ENCODE assay signal across 20 cellular contexts in the genomic region with DNA sequence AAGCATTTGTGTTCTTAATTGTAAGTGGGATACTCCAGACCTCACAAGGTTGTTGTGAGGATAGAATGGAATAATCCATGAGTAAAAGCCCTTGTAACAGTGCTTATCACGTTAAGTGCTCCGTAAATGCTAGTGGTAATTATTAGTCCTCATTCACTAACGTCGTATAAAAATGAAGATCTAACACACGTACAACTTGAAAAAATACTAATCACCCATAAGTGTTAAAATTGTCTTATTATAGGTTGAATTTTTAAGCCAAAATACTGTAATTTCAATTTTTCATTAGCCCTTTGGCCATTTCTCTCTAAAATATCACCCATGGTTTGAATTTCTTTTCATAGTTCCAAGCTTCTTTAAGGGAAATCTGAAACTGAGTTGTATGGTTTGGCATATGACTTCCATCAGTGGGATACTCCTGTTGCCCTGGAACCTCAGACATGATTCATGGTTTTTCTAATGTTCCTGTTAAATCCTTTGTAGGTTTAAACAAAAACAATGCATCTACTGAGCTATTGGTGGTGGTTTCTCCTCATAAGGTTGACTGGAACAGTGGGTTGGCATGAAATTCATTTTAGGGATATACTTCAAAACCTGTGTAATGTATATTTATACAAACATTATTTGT. TPM values are rescaled to one million over a fixed set of nuclear protein-coding genes. Genes with fewer than 3 reads are reported as not detected.
DNase-seq lines count a peak whose midpoint lies in the region; ATAC-seq, FAIRE-seq and TF ChIP-seq lines count a peak whose summit lies in the region.
"Had no signal": no experiment of that assay in that cellular context is flagged by ENCODE, and none has a peak within 500 bp of the region (broad histone marks: within the 10 kb centered on the region; RNA-seq: fewer than 3 reads in every experiment).

No MANE protein-coding gene starts in this region.

- H3K4me3 ChIP-seq in fibroblast of lung (replicated peaks in 1 of 4; ENCODE audit: control extremely low read depth in 1 of 4, insufficient read depth in 1 of 4, low read depth in 3 of 4, low read length in 4 of 4) (no peak overlapping the region), small intestine (ENCODE audit: low read depth in 1 of 2, low read length in 2 of 2) (no peak overlapping the region)
- H3K4me3 ChIP-seq: GM23338, SJSA1 had no signal

- H3K36me3 ChIP-seq in fibroblast of lung (ENCODE audit: control insufficient read depth, insufficient read depth, low read length) (no peaks in the 10 kb centered on the region), small intestine (ENCODE audit: control insufficient read depth in 2 of 2, insufficient read depth in 2 of 2, low read length in 2 of 2) (no peaks in the 10 kb centered on the region)
- H3K36me3 ChIP-seq: SJSA1 had no signal

- H3K4me2 ChIP-seq in fibroblast of lung (ENCODE audit: extremely low read depth, insufficient read depth, low read length) = no peak overlapping the region

- DNase-seq in NCI-H82 (lab: John Stamatoyannopoulos, UW) (peak; percentile 7), NCI-H82 treated with DMSO at 0.1 percent for 48 hours (lab: John Stamatoyannopoulos, UW; ENCODE audit: unreplicated experiment) (no peak), OCI-M1 (lab: John Stamatoyannopoulos, UW) (peak; percentile 6), fibroblast of lung (ENCODE audit: low read depth in 2 of 2) (peak; percentile 24 to 35), small intestine (no peak), CD1c-positive myeloid dendritic cell (ENCODE audit: extremely low spot score) (no peak)
- no peak for DNase-seq in stimulated activated effector memory CD8-positive, alpha-beta T cell treated with anti-CD3 and anti-CD28 coated beads, Interleukin-12 subunit alpha, Interleukin-12 subunit beta, amount 100 ng/mL, for 72 hours (ENCODE audit: low spot score in 2 of 2)
- no peak for DNase-seq in stimulated activated CD4-positive, alpha-beta T cell treated with anti-CD3 and anti-CD28 coated beads, Interleukin-2, amount 100 ng/mL, for 24 hours
- DNase-seq: C1 segment of cervical spinal cord, COR-L47, HFFc6, KG1, MM.1S, NCI-H187 treated with DMSO at 0.1 percent for 48 hours, NCI-H774 had no signal

- no peak for TF ChIP-seq CTCF in fibroblast of lung (conservative IDR thresholded peaks at IDR 0.05 in 1 of 2, IDR thresholded peaks at IDR 0.05 in 1 of 2; ENCODE audit: low read depth in 1 of 2, low read length in 2 of 2)

- peaks cover 78% of the 10 kb centered on the region for H3K4me1 Mint-ChIP-seq in stimulated activated effector memory CD8-positive, alpha-beta T cell treated with anti-CD3 and anti-CD28 coated beads, Interleukin-12 subunit alpha, Interleukin-12 subunit beta, amount 100 ng/mL, for 72 hours

- peak overlapping the region; percentile 8 for H3K4me3 Mint-ChIP-seq in stimulated activated effector memory CD8-positive, alpha-beta T cell treated with anti-CD3 and anti-CD28 coated beads, Interleukin-12 subunit alpha, Interleukin-12 subunit beta, amount 100 ng/mL, for 72 hours
- H3K4me3 Mint-ChIP-seq: GM23338 had no signal

- peaks cover 98% of the 10 kb centered on the region for H3K79me2 ChIP-seq in fibroblast of lung (ENCODE audit: control insufficient read depth, insufficient read depth, low read length)

- no peak overlapping the region for H2AFZ ChIP-seq in fibroblast of lung (ENCODE audit: low read length)
- H2AFZ ChIP-seq: GM23338 had no signal

- H3K36me3 Mint-ChIP-seq in stimulated activated effector memory CD8-positive, alpha-beta T cell treated with anti-CD3 and anti-CD28 coated beads, Interleukin-12 subunit alpha, Interleukin-12 subunit beta, amount 100 ng/mL, for 72 hours = peaks cover 21% of the 10 kb centered on the region

- no peak for ATAC-seq in stimulated activated effector memory CD8-positive, alpha-beta T cell treated with anti-CD3 and anti-CD28 coated beads, Interleukin-12 subunit alpha, Interleukin-12 subunit beta, amount 100 ng/mL, for 72 hours

- FAIRE-seq in small intestine (lab: Jason Lieb, UNC) = no peak
- FAIRE-seq: G401.6 had no signal

- H3K9ac ChIP-seq in fibroblast of lung (ENCODE audit: insufficient read depth, low read length) = no peak overlapping the region

- H3K27ac ChIP-seq in fibroblast of lung (ENCODE audit: insufficient read depth, low read length) (no peak overlapping the region), small intestine (ENCODE audit: low read depth in 1 of 2, low read length in 1 of 2) (no peak overlapping the region)
- H3K27ac ChIP-seq: 22Rv1, HL-60, SJSA1 had no signal

- 81 to 98% (median 98%) methylated on average over 5 of the region's 5 CpGs for WGBS in small intestine, 3 donors

- H3K27ac Mint-ChIP-seq in stimulated activated effector memory CD8-positive, alpha-beta T cell treated with anti-CD3 and anti-CD28 coated beads, Interleukin-12 subunit alpha, Interleukin-12 subunit beta, amount 100 ng/mL, for 72 hours = no peak overlapping the region

- H3K9me3 Mint-ChIP-seq in stimulated activated effector memory CD8-positive, alpha-beta T cell treated with anti-CD3 and anti-CD28 coated beads, Interleukin-12 subunit alpha, Interleukin-12 subunit beta, amount 100 ng/mL, for 72 hours = no peaks in the 10 kb centered on the region
- H3K9me3 Mint-ChIP-seq: GM23338, HFFc6 had no signal

- H3K27me3 ChIP-seq in fibroblast of lung (ENCODE audit: control insufficient read depth, insufficient read depth, low read length) (no peaks in the 10 kb centered on the region), small intestine (ENCODE audit: control insufficient read depth in 2 of 2, insufficient read depth in 2 of 2, low read length in 2 of 2) (no peaks in the 10 kb centered on the region)
- H3K27me3 ChIP-seq: SJSA1 had no signal

- H3K9me3 ChIP-seq in fibroblast of lung (ENCODE audit: control insufficient read depth, insufficient read depth, low read depth, low read length) (no peaks in the 10 kb centered on the region), small intestine (ENCODE audit: control insufficient read depth, low read depth) (no peaks in the 10 kb centered on the region)

- H3K4me1 ChIP-seq in fibroblast of lung (ENCODE audit: control insufficient read depth, extremely low read depth, insufficient read depth, low read length) (peaks cover 2% of the 10 kb centered on the region), small intestine (ENCODE audit: control insufficient read depth in 2 of 2, insufficient read depth in 1 of 2, low read depth in 1 of 2, low read length in 1 of 2) (peaks cover 10 to 26% of the 10 kb centered on the region in 2 donors)

- H4K20me1 ChIP-seq in fibroblast of lung (ENCODE audit: control insufficient read depth, extremely low read depth, insufficient read depth, low read length) = no peaks in the 10 kb centered on the region

RNA-seq across cellular contexts. Expression of a gene that starts 19.1 kb away (rescaled TPM):
- total RNA-seq in fibroblast of lung = 91.7 and 99.3 TPM in 2 replicates
- 99.6 and 103 TPM in 2 replicates for polyA plus RNA-seq in fibroblast of lung
- polyA plus RNA-seq in fibroblast of lung (2012) = 61.7 and 65.6 TPM in 2 replicates
- polyA minus RNA-seq in fibroblast of lung (ENCODE audit: low replicate concordance) = 22.2 and 29.2 TPM in 2 replicates
- 10 to 100 TPM; 21.9 to 30.4 (median 22.1) TPM for polyA plus RNA-seq in small intestine

Comparison
In these comparisons a context has a peak if more than half of its experiments do, and no peak if none do; other contexts are left out.
1. DNase-seq: peak in NCI-H82 (single experiment), OCI-M1 (single experiment) and fibroblast of lung (2 of 2); none in NCI-H82 treated with DMSO at 0.1 percent for 48 hours (single experiment), stimulated activated effector memory CD8-positive, alpha-beta T cell treated with anti-CD3 and anti-CD28 coated beads, Interleukin-12 subunit alpha, Interleukin-12 subunit beta, amount 100 ng/mL, for 72 hours (0 of 2), small intestine (single experiment), stimulated activated CD4-positive, alpha-beta T cell treated with anti-CD3 and anti-CD28 coated beads, Interleukin-2, amount 100 ng/mL, for 24 hours (0 of 2) and CD1c-positive myeloid dendritic cell (single experiment).